ENCODE assay signal across 18 cellular contexts in the genomic region with DNA sequence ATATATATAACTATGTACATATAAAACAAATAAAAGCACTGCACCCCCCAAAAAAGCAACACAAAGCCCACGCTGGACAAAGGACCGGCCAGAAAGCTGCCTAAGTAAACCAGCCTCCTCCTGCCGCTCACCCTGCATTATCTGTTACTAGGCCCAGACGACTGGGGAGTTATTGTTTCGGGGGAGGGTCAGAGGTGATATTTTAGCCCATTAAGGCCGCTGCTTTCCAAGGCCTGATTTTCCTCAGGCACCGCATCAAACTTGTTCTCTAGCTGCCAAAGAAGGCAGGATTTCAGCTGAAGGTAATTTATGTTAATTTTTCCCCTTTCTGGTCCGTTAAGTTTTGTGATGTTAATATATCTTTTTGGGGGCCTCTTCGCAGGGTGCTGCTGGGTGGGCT.
"Had no signal": no experiment of that assay in that cellular context is flagged by ENCODE, and none has a peak within 500 bp of the region (broad histone marks: within the 10 kb centered on the region; RNA-seq: fewer than 3 reads in every experiment).

No MANE protein-coding gene starts in this region.

- H3K36me3 ChIP-seq: right atrium auricular region, thyroid gland had no signal

- H3K4me3 ChIP-seq: psoas muscle, right atrium auricular region, thyroid gland had no signal

- H3K27me3 ChIP-seq: right atrium auricular region, thyroid gland had no signal

- H3K27ac ChIP-seq: psoas muscle, right atrium auricular region, thyroid gland, VCaP had no signal

- H3K4me1 ChIP-seq: psoas muscle, right atrium auricular region, thyroid gland had no signal

- ATAC-seq: activated CD8-positive, alpha-beta memory T cell treated with anti-CD3 and anti-CD28 coated beads, Interleukin-2, amount 10 ng/mL, durations not matched to agents 7 days and 5 days; activated CD8-positive, alpha-beta T cell treated with anti-CD3 and anti-CD28 coated beads for 36 hours; activated naive CD8-positive, alpha-beta T cell treated with anti-CD3 and anti-CD28 coated beads, Interleukin-2, amount 50 U/mL, for 24 hours; psoas muscle; T-cell had no signal

- H3K9me3 ChIP-seq: psoas muscle, right atrium auricular region, thyroid gland had no signal

- DNase-seq: activated CD4-positive, alpha-beta T cell treated with anti-CD3 and anti-CD28 coated beads, Interleukin-2, amount 10 ng/mL, durations not matched to agents 7 days and 5 days; activated CD4-positive, CD25-positive, alpha-beta regulatory T cell treated with anti-CD3 and anti-CD28 coated beads, Interleukin-2, amount 50 U/mL, for 72 hours; activated CD8-positive, alpha-beta memory T cell treated with anti-CD3 and anti-CD28 coated beads, Interleukin-2, amount 10 ng/mL, durations not matched to agents 7 days and 5 days; activated CD8-positive, alpha-beta T cell treated with anti-CD3 and anti-CD28 coated beads for 36 hours; activated gamma-delta T cell; activated naive CD4-positive, alpha-beta T cell treated with anti-CD3 and anti-CD28 coated beads, Interleukin-2, amount 50 U/mL, for 16 hours; activated naive CD8-positive, alpha-beta T cell treated with anti-CD3 and anti-CD28 coated beads, Interleukin-2, amount 50 U/mL, for 24 hours; activated T-cell treated with anti-CD3 and anti-CD28 coated beads for 4 hours; erythroblast; foreskin fibroblast; psoas muscle; stimulated activated CD4-positive, alpha-beta T cell treated with anti-CD3 and anti-CD28 coated beads, Interleukin-12 subunit alpha, Interleukin-12 subunit beta, amount 100 ng/mL, for 4 hours; stimulated activated CD4-positive, alpha-beta T cell treated with anti-CD3 and anti-CD28 coated beads, Interleukin-1b, Interleukin-23, amount 100 ng/mL, for 48 hours; substantia nigra; T-cell; thyroid gland had no signal
